In the genomic region with DNA sequence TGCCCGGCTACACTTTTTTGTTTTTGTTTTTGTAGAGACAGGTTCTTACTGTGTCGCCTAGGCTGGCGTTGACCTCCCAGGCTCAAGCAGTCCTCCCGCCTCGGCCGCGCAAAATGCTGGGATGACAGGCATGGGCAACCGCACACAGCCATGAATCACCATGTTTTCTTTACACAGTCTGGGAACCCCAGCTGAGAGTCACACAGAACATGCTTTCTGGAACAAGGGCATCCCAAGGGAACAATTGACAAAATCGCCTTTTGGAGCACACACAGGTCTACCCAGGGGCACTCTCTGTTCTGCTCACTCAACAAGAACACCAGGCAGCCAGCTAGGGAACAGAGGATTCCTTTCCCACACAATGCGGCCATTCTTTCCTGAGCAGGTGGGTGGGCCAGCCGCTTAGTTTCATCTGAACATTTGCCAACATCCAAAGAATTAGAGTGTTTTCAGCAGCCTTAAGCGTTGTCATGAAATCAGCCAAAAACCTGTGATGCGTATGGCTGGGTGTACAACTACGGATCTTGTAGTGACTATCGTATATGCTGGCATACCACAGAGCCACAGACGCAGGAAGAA, we compare ENCODE assay signal across 9 cellular contexts. TPM values are rescaled to one million over a fixed set of nuclear protein-coding genes. Genes with fewer than 3 reads are reported as not detected.
DNase-seq lines count a peak whose midpoint lies in the region; ATAC-seq and TF ChIP-seq lines count a peak whose summit lies in the region.
"Had no signal": no experiment of that assay in that cellular context is flagged by ENCODE, and none has a peak within 500 bp of the region (broad histone marks: within the 10 kb centered on the region; RNA-seq: fewer than 3 reads in every experiment).

No MANE protein-coding gene starts in this region.

- peak overlapping the region; percentile 50 for H3K4me3 Mint-ChIP-seq in natural killer cell

- H3K27me3 Mint-ChIP-seq in natural killer cell (ENCODE audit: low read depth in 2 of 2) = no peaks in the 10 kb centered on the region

- intact Hi-C loops in natural killer cell (cut with micrococcal nuclease) = no loop called here
- intact Hi-C loops in uterus (cut with DNase I; ENCODE audit: low total_unique reads) = no loop called here

- H3K9me3 Mint-ChIP-seq in natural killer cell = no peaks in the 10 kb centered on the region

- H3K36me3 Mint-ChIP-seq in natural killer cell = no peaks in the 10 kb centered on the region

- H3K27ac ChIP-seq in uterus = no peak overlapping the region
- H3K27ac ChIP-seq: right lobe of liver had no signal

- H3K9me3 ChIP-seq in uterus = no peaks in the 10 kb centered on the region
- H3K9me3 ChIP-seq: right lobe of liver had no signal

- TF ChIP-seq CTCF in natural killer cell (IDR thresholded peaks at IDR 0.05) = no peak
- no peak for TF ChIP-seq CTCF in uterus (IDR thresholded peaks at IDR 0.05)

- H3K4me1 Mint-ChIP-seq in natural killer cell = peaks cover 51 to 78% of the 10 kb centered on the region in 2 donors

- H3K27me3 ChIP-seq in uterus = no peaks in the 10 kb centered on the region
- H3K27me3 ChIP-seq: right lobe of liver had no signal

- ATAC-seq in natural killer cell = no peak
- no peak for ATAC-seq in HG02623 (IDR thresholded peaks at IDR 0.05; ENCODE audit: unreplicated experiment)
- ATAC-seq in HG02759 (IDR thresholded peaks at IDR 0.05; ENCODE audit: unreplicated experiment) = no peak

- DNase-seq in COLO829 (ENCODE audit: low spot score) (peak; percentile 87), NCI-H1930 (lab: John Stamatoyannopoulos, UW) (peak; percentile 70 to 82), ecto neural progenitor cell (ENCODE audit: low spot score) (peak; percentile 59), natural killer cell (no peak), uterus (no peak)
- no peak for DNase-seq in activated naive CD4-positive, alpha-beta T cell treated with anti-CD3 and anti-CD28 coated beads, Interleukin-2, amount 50 U/mL, for 16 hours
- DNase-seq: right lobe of liver had no signal

- H3K4me3 ChIP-seq in uterus = no peak overlapping the region
- H3K4me3 ChIP-seq: right lobe of liver had no signal

- H3K4me1 ChIP-seq in uterus = no peaks in the 10 kb centered on the region
- H3K4me1 ChIP-seq: right lobe of liver had no signal

- peak overlapping the region; percentile 83 to 93 for H3K27ac Mint-ChIP-seq in natural killer cell

- no peak for TF ChIP-seq POLR2A in uterus (IDR thresholded peaks at IDR 0.05)

- no peaks in the 10 kb centered on the region for H3K36me3 ChIP-seq in uterus
- H3K36me3 ChIP-seq: right lobe of liver had no signal

RNA-seq across cellular contexts. Expression of gene PRKX, which starts 15.7 kb away (rescaled TPM):
- total RNA-seq in natural killer cell (100 to 1,000 TPM in 1 of 3 donors, 10 to 100 TPM in 2; 44.9 to 131 (median 97.6) TPM), uterus (10 to 100 TPM in 3 of 4 donors, 1 to 10 TPM in 1; 8.5 to 27.9 (median 12.0) TPM)

Comparison
In these comparisons a context has a peak if more than half of its experiments do, and no peak if none do; other contexts are left out.
1. DNase-seq: peak in COLO829 (single experiment), NCI-H1930 (2 of 2) and ecto neural progenitor cell (single experiment); none in natural killer cell (single experiment), activated naive CD4-positive, alpha-beta T cell treated with anti-CD3 and anti-CD28 coated beads, Interleukin-2, amount 50 U/mL, for 16 hours (single experiment) and uterus (0 of 2).